In genomic region chr4:1310031-1310795, GRCh38 we compare ENCODE assay signal across 9 cellular contexts. TPM values are rescaled to one million over a fixed set of nuclear protein-coding genes. Genes with fewer than 3 reads are reported as not detected.
DNase-seq lines count a peak whose midpoint lies in the region; ATAC-seq, FAIRE-seq and TF ChIP-seq lines count a peak whose summit lies in the region.
"Had no signal": no experiment of that assay in that cellular context is flagged by ENCODE, and none has a peak within 500 bp of the region (broad histone marks: within the 10 kb centered on the region; RNA-seq: fewer than 3 reads in every experiment).

No MANE protein-coding gene starts in this region.

- ATAC-seq in HG03159 (IDR thresholded peaks at IDR 0.05; ENCODE audit: unreplicated experiment) = no peak

- H3K4me1 ChIP-seq in iPS-20b (ENCODE audit: insufficient read depth, low read length) (peaks cover 9% of the 10 kb centered on the region), skeletal muscle tissue (ENCODE audit: control insufficient read depth in 3 of 3, insufficient read depth in 3 of 3, low read length in 3 of 3) (peaks cover 27 to 39% (median 33%) of the 10 kb centered on the region in 3 donors)

- H3K27me3 ChIP-seq in brain microvascular endothelial cell (replicated peaks) (no peaks in the 10 kb centered on the region), iPS-20b (ENCODE audit: insufficient read depth, low read length) (no peaks in the 10 kb centered on the region), skeletal muscle tissue (ENCODE audit: control insufficient read depth in 3 of 3, insufficient read depth in 3 of 3, low read length in 3 of 3) (no peaks in the 10 kb centered on the region)

- H3K9ac ChIP-seq in iPS-20b (ENCODE audit: low read depth, low read length) (peak overlapping the region; percentile 75), skeletal muscle tissue (ENCODE audit: low read depth in 1 of 3, low read length in 3 of 3) (peak overlapping the region; percentile 59 to 76 (median 62))

- H3K27ac ChIP-seq in brain microvascular endothelial cell (peak overlapping the region; percentile 41), iPS-20b (ENCODE audit: low read length) (no peak overlapping the region), skeletal muscle tissue (ENCODE audit: low read depth, low read length) (peak overlapping the region; percentile 36)

- in situ Hi-C loops in brain microvascular endothelial cell (cut with HindIII; ENCODE audit: low pct_ligation_motif_present, low sequenced_read_pairs) = no loop called here

- H3K4me3 ChIP-seq in brain microvascular endothelial cell (ENCODE audit: low read depth, low read length) = peak overlapping the region; percentile 57
- H3K4me3 ChIP-seq in iPS-20b (ENCODE audit: low read length) = peak overlapping the region; percentile 67
- H3K4me3 ChIP-seq in skeletal muscle tissue (ENCODE audit: low read length in 3 of 3) = peak overlapping the region; percentile 65 to 71 (median 71)

- no peak for TF ChIP-seq CTCF in brain microvascular endothelial cell (IDR thresholded peaks at IDR 0.05; ENCODE audit: low read depth, low read length, missing control alignments)

- DNase-seq in HTR-8/SVneo (ENCODE audit: insufficient read length, low spot score) (no peak), brain microvascular endothelial cell (no peak), NCI-H1436 (lab: John Stamatoyannopoulos, UW) (no peak), DMS53 treated with DMSO at 0.1 percent for 48 hours (lab: John Stamatoyannopoulos, UW; ENCODE audit: unreplicated experiment) (no peak)
- DNase-seq in stimulated activated CD4-positive, alpha-beta T cell treated with anti-CD3 and anti-CD28 coated beads, Interleukin-12 subunit alpha, Interleukin-12 subunit beta, amount 100 ng/mL, for 4 hours = no peak
- DNase-seq: NCI-H510A treated with DMSO at 0.1 percent for 48 hours had no signal

- H3K36me3 ChIP-seq in brain microvascular endothelial cell (replicated peaks) (peaks cover 16% of the 10 kb centered on the region), iPS-20b (ENCODE audit: insufficient read depth, low read depth, low read length) (peaks cover 36% of the 10 kb centered on the region), skeletal muscle tissue (ENCODE audit: control insufficient read depth in 3 of 3, insufficient read depth in 3 of 3, low read length in 3 of 3) (peaks cover 18 to 27% (median 22%) of the 10 kb centered on the region in 3 donors)

- H3K9me3 ChIP-seq in iPS-20b (ENCODE audit: insufficient read depth, low read depth, low read length) = no peaks in the 10 kb centered on the region
- no peaks in the 10 kb centered on the region for H3K9me3 ChIP-seq in skeletal muscle tissue (ENCODE audit: control insufficient read depth in 3 of 3, low read length in 3 of 3)

- FAIRE-seq in HTR-8/SVneo (lab: Jason Lieb, UNC) = peak; percentile 49

RNA-seq across cellular contexts. Expression of gene MAEA, which starts 20.5 kb away (rescaled TPM):
- 24.5 TPM for total RNA-seq in skeletal muscle tissue

RNA-seq across cellular contexts. Expression of gene UVSSA, which starts 36.8 kb away (rescaled TPM):
- 2.6 TPM for total RNA-seq in skeletal muscle tissue
